Comparison of ENCODE assay signal across 16 cellular contexts in the genomic region with DNA sequence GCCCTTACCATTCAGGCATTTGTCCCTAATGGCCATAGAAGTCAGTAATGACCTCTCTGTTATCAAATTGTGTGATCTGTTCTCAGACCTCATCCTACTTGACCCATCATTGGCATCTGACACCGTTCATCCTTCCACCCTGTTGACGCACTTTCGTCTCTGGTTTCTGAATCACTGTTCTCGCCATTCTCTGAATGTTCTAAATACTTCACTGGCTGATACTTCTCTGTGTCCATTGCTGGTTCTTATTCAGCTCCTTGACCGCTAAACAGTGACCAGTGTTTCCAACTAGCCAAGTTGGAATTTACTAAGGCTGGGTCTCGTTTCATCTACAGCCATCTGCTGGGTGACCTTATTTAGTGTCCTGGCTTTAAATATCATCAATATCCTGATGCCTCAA. TPM values are rescaled to one million over a fixed set of nuclear protein-coding genes. Genes with fewer than 3 reads are reported as not detected.
DNase-seq lines count a peak whose midpoint lies in the region; ATAC-seq and TF ChIP-seq lines count a peak whose summit lies in the region.
"Had no signal": no experiment of that assay in that cellular context is flagged by ENCODE, and none has a peak within 500 bp of the region (broad histone marks: within the 10 kb centered on the region; RNA-seq: fewer than 3 reads in every experiment).

No MANE protein-coding gene starts in this region.

- 0 out of 2 replicates have a peak overlapping the region, but pooled peaks have one; percentile 82 for H3K9ac ChIP-seq in SU-DHL-6 (ENCODE audit: low read length)

- TF ChIP-seq CTCF in SU-DHL-6 (IDR thresholded peaks at IDR 0.05; ENCODE audit: insufficient read depth, low read length, poor library complexity, severe bottlenecking) (no peak), glutamatergic neuron (IDR thresholded peaks at IDR 0.05; ENCODE audit: partially characterized antibody, unreplicated experiment) (no peak)

- H3K9me2 ChIP-seq in SU-DHL-6 (replicated peaks; ENCODE audit: insufficient read depth, low read length), result no peaks in the 10 kb centered on the region

- no peak overlapping the region for H3K4me2 ChIP-seq in SU-DHL-6 (ENCODE audit: low read depth, low read length, poor library complexity, severe bottlenecking)

- DNase-seq in activated T-cell treated with anti-CD3 and anti-CD28 coated beads, Interleukin-2, amount 50 U/mL, for 24 hours, result no peak
- no peak for DNase-seq in activated T-cell treated with anti-CD3 and anti-CD28 coated beads, Interleukin-2, amount 50 U/mL, for 1 hour
- DNase-seq in glutamatergic neuron, result no peak
- no peak for DNase-seq in stimulated activated effector memory CD8-positive, alpha-beta T cell treated with anti-CD3 and anti-CD28 coated beads, Interleukin-12 subunit alpha, Interleukin-12 subunit beta, amount 100 ng/mL, for 72 hours (ENCODE audit: low spot score in 2 of 2)
- no peak for DNase-seq in HT-29 (ENCODE audit: low spot score)
- DNase-seq in EL, result no peak
- no peak for DNase-seq in NOMO-1 (lab: John Stamatoyannopoulos, UW; ENCODE audit: unreplicated experiment in 2 of 2)
- DNase-seq: DMS53, hippocampal formation, IMR-90, left lung, NCI-H1694, NCI-H526, tibial artery had no signal

- H3F3A ChIP-seq in SU-DHL-6 (ENCODE audit: insufficient read depth), result peaks cover 9% of the 10 kb centered on the region; the same call in 1 of the 2 replicates

- no peaks in the 10 kb centered on the region for H3K9me3 ChIP-seq in SU-DHL-6 (ENCODE audit: insufficient read depth, low read length)
- H3K9me3 ChIP-seq: left lung, tibial artery had no signal

- peaks cover 68% of the 10 kb centered on the region for H3K79me2 ChIP-seq in SU-DHL-6 (ENCODE audit: insufficient read depth, low read length)

- H3K4me3 ChIP-seq in SU-DHL-6 (ENCODE audit: insufficient read depth, low read length, poor library complexity, severe bottlenecking), result no peak overlapping the region
- H3K4me3 ChIP-seq: left lung, tibial artery had no signal

- H3K36me3 ChIP-seq in SU-DHL-6 (ENCODE audit: low read length), result peaks cover 5% of the 10 kb centered on the region; the same call in 1 of the 2 replicates

- H3K27ac Mint-ChIP-seq in activated T-cell treated with anti-CD3 and anti-CD28 coated beads, Interleukin-2, amount 50 U/mL, for 24 hours, result peak overlapping the region; percentile 13
- H3K27ac Mint-ChIP-seq in glutamatergic neuron (ENCODE audit: unreplicated experiment), result no peak overlapping the region
- H3K27ac Mint-ChIP-seq in stimulated activated effector memory CD8-positive, alpha-beta T cell treated with anti-CD3 and anti-CD28 coated beads, Interleukin-12 subunit alpha, Interleukin-12 subunit beta, amount 100 ng/mL, for 72 hours, result no peak overlapping the region

- ATAC-seq in stimulated activated effector memory CD8-positive, alpha-beta T cell treated with anti-CD3 and anti-CD28 coated beads, Interleukin-12 subunit alpha, Interleukin-12 subunit beta, amount 100 ng/mL, for 72 hours, result no peak
- ATAC-seq: left lung had no signal

- H3K9me3 Mint-ChIP-seq in activated T-cell treated with anti-CD3 and anti-CD28 coated beads, Interleukin-2, amount 50 U/mL, for 24 hours, result no peaks in the 10 kb centered on the region
- H3K9me3 Mint-ChIP-seq in glutamatergic neuron (ENCODE audit: unreplicated experiment), result peaks cover 18% of the 10 kb centered on the region
- H3K9me3 Mint-ChIP-seq in stimulated activated effector memory CD8-positive, alpha-beta T cell treated with anti-CD3 and anti-CD28 coated beads, Interleukin-12 subunit alpha, Interleukin-12 subunit beta, amount 100 ng/mL, for 72 hours, result no peaks in the 10 kb centered on the region

- no peak overlapping the region for H3K27ac ChIP-seq in SU-DHL-6 (ENCODE audit: low read depth, low read length)
- H3K27ac ChIP-seq: epithelial cell of prostate, left lung, tibial artery had no signal

- no peaks in the 10 kb centered on the region; the same call in 1 of the 2 replicates for H4K20me1 ChIP-seq in SU-DHL-6 (ENCODE audit: low read depth, low read length)

- peak overlapping the region; percentile 90 for H3K4me3 Mint-ChIP-seq in activated T-cell treated with anti-CD3 and anti-CD28 coated beads, Interleukin-2, amount 50 U/mL, for 24 hours
- peak overlapping the region; percentile 33 for H3K4me3 Mint-ChIP-seq in glutamatergic neuron (ENCODE audit: unreplicated experiment)
- H3K4me3 Mint-ChIP-seq in stimulated activated effector memory CD8-positive, alpha-beta T cell treated with anti-CD3 and anti-CD28 coated beads, Interleukin-12 subunit alpha, Interleukin-12 subunit beta, amount 100 ng/mL, for 72 hours, result peak overlapping the region; percentile 82

- H3K27me3 ChIP-seq in SU-DHL-6 (ENCODE audit: low read length), result no peaks in the 10 kb centered on the region
- H3K27me3 ChIP-seq: left lung, tibial artery had no signal

- H3K27me3 Mint-ChIP-seq in activated T-cell treated with anti-CD3 and anti-CD28 coated beads, Interleukin-2, amount 50 U/mL, for 24 hours, result no peaks in the 10 kb centered on the region
- peaks cover 5% of the 10 kb centered on the region for H3K27me3 Mint-ChIP-seq in glutamatergic neuron (ENCODE audit: unreplicated experiment)

- H3K4me1 Mint-ChIP-seq in activated T-cell treated with anti-CD3 and anti-CD28 coated beads, Interleukin-2, amount 50 U/mL, for 24 hours (ENCODE audit: low read depth), result peaks cover 68% of the 10 kb centered on the region
- H3K4me1 Mint-ChIP-seq in glutamatergic neuron (ENCODE audit: low read depth, unreplicated experiment), result peaks cover 28% of the 10 kb centered on the region
- H3K4me1 Mint-ChIP-seq in stimulated activated effector memory CD8-positive, alpha-beta T cell treated with anti-CD3 and anti-CD28 coated beads, Interleukin-12 subunit alpha, Interleukin-12 subunit beta, amount 100 ng/mL, for 72 hours, result peaks cover 51% of the 10 kb centered on the region

- H3K36me3 Mint-ChIP-seq in activated T-cell treated with anti-CD3 and anti-CD28 coated beads, Interleukin-2, amount 50 U/mL, for 24 hours (ENCODE audit: low read depth), result peaks cover 76% of the 10 kb centered on the region
- H3K36me3 Mint-ChIP-seq in glutamatergic neuron (ENCODE audit: unreplicated experiment), result peaks cover 3% of the 10 kb centered on the region
- H3K36me3 Mint-ChIP-seq in stimulated activated effector memory CD8-positive, alpha-beta T cell treated with anti-CD3 and anti-CD28 coated beads, Interleukin-12 subunit alpha, Interleukin-12 subunit beta, amount 100 ng/mL, for 72 hours, result peaks cover 66% of the 10 kb centered on the region

- no peak overlapping the region for H2AFZ ChIP-seq in SU-DHL-6 (ENCODE audit: low read depth, low read length, severe bottlenecking)

RNA-seq across cellular contexts. Expression of a gene that starts 2.2 kb away (rescaled TPM):
- total RNA-seq in glutamatergic neuron (ENCODE audit: unreplicated experiment), result 44.1 TPM
- total RNA-seq in HT-29 (2014; rRNA removed; shearing (Covaris generic)), result 86.2 and 94.1 TPM in 2 replicates

Comparison
In these comparisons a context has a peak if more than half of its experiments do, and no peak if none do; other contexts are left out.
1. H3K4me3 Mint-ChIP-seq: peak in every context shown above with its lines; median percentile 90 in activated T-cell treated with anti-CD3 and anti-CD28 coated beads, Interleukin-2, amount 50 U/mL, for 24 hours; 82 in stimulated activated effector memory CD8-positive, alpha-beta T cell treated with anti-CD3 and anti-CD28 coated beads, Interleukin-12 subunit alpha, Interleukin-12 subunit beta, amount 100 ng/mL, for 72 hours; 33 in glutamatergic neuron.